Comparison of ENCODE assay signal across 21 cellular contexts in the genomic region with DNA sequence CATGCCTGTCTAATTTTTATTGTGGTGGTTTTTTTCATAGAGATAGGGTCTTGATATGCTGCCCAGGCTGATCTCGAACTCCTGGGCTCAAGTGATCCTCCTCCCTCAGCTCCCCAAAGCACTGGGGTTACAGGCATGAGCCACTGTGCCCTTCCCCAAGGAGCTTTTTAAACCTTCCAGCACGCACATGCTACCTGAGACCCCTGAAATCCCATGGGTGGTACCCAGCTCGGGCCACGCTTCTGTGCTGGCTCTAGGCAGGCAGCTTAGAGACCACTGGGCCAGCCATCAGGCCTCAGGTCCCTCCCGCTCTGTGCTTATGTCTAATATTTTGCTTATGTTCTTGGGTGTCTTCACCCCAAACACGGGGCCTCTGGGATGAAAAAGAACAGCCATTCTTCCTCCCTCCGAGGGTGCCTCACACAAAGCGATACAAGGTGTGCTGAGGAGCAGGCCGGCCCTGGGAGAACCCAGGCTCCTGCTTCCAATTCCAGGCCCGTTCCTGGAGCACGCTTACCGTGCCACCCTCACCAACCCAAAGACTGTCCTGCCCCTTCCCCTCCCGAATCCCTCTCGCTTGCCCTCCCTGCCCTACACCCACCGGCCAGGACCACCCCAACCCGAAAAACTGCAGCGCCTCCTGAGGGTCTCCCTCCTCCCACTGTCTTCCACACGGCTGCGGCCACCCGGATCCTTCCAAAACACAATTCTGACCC. TPM values are rescaled to one million over a fixed set of nuclear protein-coding genes. Genes with fewer than 3 reads are reported as not detected.
DNase-seq lines count a peak whose midpoint lies in the region; ATAC-seq and TF ChIP-seq lines count a peak whose summit lies in the region.
"Had no signal": no experiment of that assay in that cellular context is flagged by ENCODE, and none has a peak within 500 bp of the region (broad histone marks: within the 10 kb centered on the region; RNA-seq: fewer than 3 reads in every experiment).

No MANE protein-coding gene starts in this region.

- no peaks in the 10 kb centered on the region for H3K27me3 Mint-ChIP-seq in activated CD4-positive, alpha-beta T cell treated with anti-CD3 and anti-CD28 coated beads, Interleukin-2, amount 10 ng/mL, durations not matched to agents 24 days and 14 days
- no peaks in the 10 kb centered on the region for H3K27me3 Mint-ChIP-seq in CD4-positive, alpha-beta T cell
- H3K27me3 Mint-ChIP-seq in activated T-helper 1 cell treated with anti-CD3 and anti-CD28 coated beads, Interleukin-12 subunit alpha, Interleukin-12 subunit beta, Interleukin-2, Interleukin-4 antibody, amounts not matched to agents 30 ng/mL and 10 ng/mL and 1 ng/mL, durations not matched to agents 14 hours and 24 hours and 36 hours (ENCODE audit: insufficient read depth), result no peaks in the 10 kb centered on the region
- no peaks in the 10 kb centered on the region for H3K27me3 Mint-ChIP-seq in naive B cell
- H3K27me3 Mint-ChIP-seq in endothelial cell (ENCODE audit: unreplicated experiment), result peaks cover 5% of the 10 kb centered on the region

- peaks cover 34% of the 10 kb centered on the region for H3K36me3 Mint-ChIP-seq in activated CD4-positive, alpha-beta T cell treated with anti-CD3 and anti-CD28 coated beads, Interleukin-2, amount 10 ng/mL, durations not matched to agents 24 days and 14 days (ENCODE audit: low read depth)
- H3K36me3 Mint-ChIP-seq in CD4-positive, alpha-beta T cell (ENCODE audit: low read depth), result peaks cover 91% of the 10 kb centered on the region
- peaks cover 17% of the 10 kb centered on the region for H3K36me3 Mint-ChIP-seq in activated T-helper 1 cell treated with anti-CD3 and anti-CD28 coated beads, Interleukin-12 subunit alpha, Interleukin-12 subunit beta, Interleukin-2, Interleukin-4 antibody, amounts not matched to agents 30 ng/mL and 10 ng/mL and 1 ng/mL, durations not matched to agents 14 hours and 24 hours and 36 hours (ENCODE audit: low read depth)
- H3K36me3 Mint-ChIP-seq in naive B cell (no peaks in the 10 kb centered on the region), endothelial cell (ENCODE audit: low read depth, unreplicated experiment) (no peaks in the 10 kb centered on the region)

- H3K4me1 Mint-ChIP-seq in activated CD4-positive, alpha-beta T cell treated with anti-CD3 and anti-CD28 coated beads, Interleukin-2, amount 10 ng/mL, durations not matched to agents 24 days and 14 days, result peaks cover 62% of the 10 kb centered on the region
- peaks cover 94% of the 10 kb centered on the region for H3K4me1 Mint-ChIP-seq in CD4-positive, alpha-beta T cell (ENCODE audit: low read depth)
- H3K4me1 Mint-ChIP-seq in activated T-helper 1 cell treated with anti-CD3 and anti-CD28 coated beads, Interleukin-12 subunit alpha, Interleukin-12 subunit beta, Interleukin-2, Interleukin-4 antibody, amounts not matched to agents 30 ng/mL and 10 ng/mL and 1 ng/mL, durations not matched to agents 14 hours and 24 hours and 36 hours (ENCODE audit: low read depth), result peaks cover 60% of the 10 kb centered on the region
- peaks cover 53 to 73% (median 64%) of the 10 kb centered on the region in 3 donors for H3K4me1 Mint-ChIP-seq in naive B cell
- no peaks in the 10 kb centered on the region for H3K4me1 Mint-ChIP-seq in endothelial cell (ENCODE audit: unreplicated experiment)

- no peaks in the 10 kb centered on the region for H3K9me3 ChIP-seq in CD4-positive, alpha-beta T cell (ENCODE audit: control insufficient read depth, low read length)
- H3K9me3 ChIP-seq: Peyer's patch, thyroid gland had no signal

- no peak for ATAC-seq in CD4-positive, alpha-beta T cell (ENCODE audit: poor library complexity)
- ATAC-seq in naive B cell (ENCODE audit: low read depth in 2 of 2) (no peak), HG02938 (IDR thresholded peaks at IDR 0.05; ENCODE audit: unreplicated experiment) (no peak)

- CTCF ChIA-PET in CD4-positive, alpha-beta T cell (lab: Charles Lee), result interaction anchor here (1.2 kb wide), 1 partner anchor 29 kb away, joined by 3 read pairs; no protein-coding TSS in a partner anchor

- no peak for DNase-seq in activated CD4-positive, alpha-beta T cell treated with anti-CD3 and anti-CD28 coated beads, Interleukin-2, amount 10 ng/mL, durations not matched to agents 24 days and 14 days
- no peak for DNase-seq in activated CD4-positive, alpha-beta T cell treated with anti-CD3 and anti-CD28 coated beads, Interleukin-2, amount 50 U/mL, for 4 hours
- DNase-seq in CD4-positive, alpha-beta T cell, result no peak
- DNase-seq in activated T-helper 1 cell treated with anti-CD3 and anti-CD28 coated beads, Interleukin-12 subunit alpha, Interleukin-12 subunit beta, Interleukin-2, Interleukin-4 antibody, amounts not matched to agents 30 ng/mL and 10 ng/mL and 1 ng/mL, durations not matched to agents 14 hours and 24 hours and 36 hours (ENCODE audit: low spot score), result no peak
- no peak for DNase-seq in naive B cell
- no peak for DNase-seq in LoVo (ENCODE audit: low spot score)
- DNase-seq in endothelial cell (ENCODE audit: low spot score), result no peak
- DNase-seq: activated CD4-positive, alpha-beta T cell treated with anti-CD3 and anti-CD28 coated beads, Interleukin-2, amount 50 U/mL, for 48 hours; cortex of kidney; DND-41; foreskin fibroblast; GM23248; hippocampal formation; kidney; NCI-H1417 treated with DMSO at 0.1 percent for 48 hours; NCI-H774; stimulated activated CD4-positive, alpha-beta T cell treated with anti-CD3 and anti-CD28 coated beads, Interleukin-12 subunit alpha, Interleukin-12 subunit beta, amount 100 ng/mL, for 4 hours; thyroid gland had no signal

- POLR2A ChIA-PET in CD4-positive, alpha-beta T cell (lab: Charles Lee), result interaction anchor here (0.6 to 1.7 kb wide), 5 partner anchors 10 to 257 kb away, joined by 3 to 13 read pairs (median 4); a partner anchor contains a TSS

- no peaks in the 10 kb centered on the region for H3K9me3 Mint-ChIP-seq in activated CD4-positive, alpha-beta T cell treated with anti-CD3 and anti-CD28 coated beads, Interleukin-2, amount 10 ng/mL, durations not matched to agents 24 days and 14 days
- H3K9me3 Mint-ChIP-seq in CD4-positive, alpha-beta T cell, result no peaks in the 10 kb centered on the region
- H3K9me3 Mint-ChIP-seq in activated T-helper 1 cell treated with anti-CD3 and anti-CD28 coated beads, Interleukin-12 subunit alpha, Interleukin-12 subunit beta, Interleukin-2, Interleukin-4 antibody, amounts not matched to agents 30 ng/mL and 10 ng/mL and 1 ng/mL, durations not matched to agents 14 hours and 24 hours and 36 hours, result no peaks in the 10 kb centered on the region
- H3K9me3 Mint-ChIP-seq in naive B cell (no peaks in the 10 kb centered on the region), endothelial cell (ENCODE audit: unreplicated experiment) (no peaks in the 10 kb centered on the region)

- peak overlapping the region; percentile 70 for H3K27ac Mint-ChIP-seq in activated CD4-positive, alpha-beta T cell treated with anti-CD3 and anti-CD28 coated beads, Interleukin-2, amount 10 ng/mL, durations not matched to agents 24 days and 14 days
- peak overlapping the region; percentile 85 for H3K27ac Mint-ChIP-seq in CD4-positive, alpha-beta T cell
- H3K27ac Mint-ChIP-seq in activated T-helper 1 cell treated with anti-CD3 and anti-CD28 coated beads, Interleukin-12 subunit alpha, Interleukin-12 subunit beta, Interleukin-2, Interleukin-4 antibody, amounts not matched to agents 30 ng/mL and 10 ng/mL and 1 ng/mL, durations not matched to agents 14 hours and 24 hours and 36 hours, result peak overlapping the region; percentile 75
- peak overlapping the region in 4 of 6 donors; percentile 75 to 99 (median 91) for H3K27ac Mint-ChIP-seq in naive B cell
- no peak overlapping the region for H3K27ac Mint-ChIP-seq in endothelial cell (ENCODE audit: unreplicated experiment)

- no peaks in the 10 kb centered on the region for H3K27me3 ChIP-seq in CD4-positive, alpha-beta T cell (ENCODE audit: control insufficient read depth, insufficient read depth, low read length)
- H3K27me3 ChIP-seq: Peyer's patch, thyroid gland had no signal

- peak overlapping the region; percentile 3 for H3K27ac ChIP-seq in CD4-positive, alpha-beta T cell (ENCODE audit: low read depth, low read length)
- H3K27ac ChIP-seq: GM23248, Peyer's patch, SK-N-MC, thyroid gland had no signal

- no peak overlapping the region for H3K4me3 Mint-ChIP-seq in activated CD4-positive, alpha-beta T cell treated with anti-CD3 and anti-CD28 coated beads, Interleukin-2, amount 10 ng/mL, durations not matched to agents 24 days and 14 days
- peak overlapping the region; percentile 85 for H3K4me3 Mint-ChIP-seq in CD4-positive, alpha-beta T cell
- peak overlapping the region; percentile 49 for H3K4me3 Mint-ChIP-seq in activated T-helper 1 cell treated with anti-CD3 and anti-CD28 coated beads, Interleukin-12 subunit alpha, Interleukin-12 subunit beta, Interleukin-2, Interleukin-4 antibody, amounts not matched to agents 30 ng/mL and 10 ng/mL and 1 ng/mL, durations not matched to agents 14 hours and 24 hours and 36 hours
- no peak overlapping the region for H3K4me3 Mint-ChIP-seq in naive B cell
- no peak overlapping the region for H3K4me3 Mint-ChIP-seq in endothelial cell (ENCODE audit: unreplicated experiment)

- intact Hi-C loops in activated CD4-positive, alpha-beta T cell treated with anti-CD3 and anti-CD28 coated beads, Interleukin-2, amount 10 ng/mL, durations not matched to agents 24 days and 14 days (cut with micrococcal nuclease), result no loop called here
- intact Hi-C loops in CD4-positive, alpha-beta T cell (cut with DNase I, micrococcal nuclease), result no loop called here
- intact Hi-C loops in activated T-helper 1 cell treated with anti-CD3 and anti-CD28 coated beads, Interleukin-12 subunit alpha, Interleukin-12 subunit beta, Interleukin-2, Interleukin-4 antibody, amounts not matched to agents 30 ng/mL and 10 ng/mL and 1 ng/mL, durations not matched to agents 14 hours and 24 hours and 36 hours (cut with micrococcal nuclease), result loop anchor here (10.0 kb wide), 1 partner anchor 1673 kb away; a partner anchor contains a TSS

- no peak for TF ChIP-seq CTCF in CD4-positive, alpha-beta T cell (IDR thresholded peaks at IDR 0.05)
- no peak for TF ChIP-seq CTCF in endothelial cell (IDR thresholded peaks at IDR 0.05; ENCODE audit: unreplicated experiment)

RNA-seq across cellular contexts. Expression of a gene that starts 10.9 kb away (rescaled TPM):
- total RNA-seq in activated CD4-positive, alpha-beta T cell treated with anti-CD3 and anti-CD28 coated beads, Interleukin-2, amount 10 ng/mL, durations not matched to agents 24 days and 14 days, result 104 and 106 TPM in 2 replicates
- 100 to 1,000 TPM; 976 to 998 TPM for total RNA-seq in CD4-positive, alpha-beta T cell
- total RNA-seq in activated T-helper 1 cell treated with anti-CD3 and anti-CD28 coated beads, Interleukin-12 subunit alpha, Interleukin-12 subunit beta, Interleukin-2, Interleukin-4 antibody, amounts not matched to agents 30 ng/mL and 10 ng/mL and 1 ng/mL, durations not matched to agents 14 hours and 24 hours and 36 hours, result 139 and 142 TPM in 2 replicates
- 10 to 100 TPM; 27.8 to 59.5 (median 46.3) TPM for polyA plus RNA-seq in naive B cell (ENCODE audit: low read depth in 6 of 6)
- total RNA-seq in endothelial cell (ENCODE audit: unreplicated experiment), result 3.4 TPM
- total RNA-seq: GM23248 had no signal

Comparison
In these comparisons a context has a peak if more than half of its experiments do, and no peak if none do; other contexts are left out.
1. H3K4me3 Mint-ChIP-seq: peak in CD4-positive, alpha-beta T cell (single experiment) and activated T-helper 1 cell treated with anti-CD3 and anti-CD28 coated beads, Interleukin-12 subunit alpha, Interleukin-12 subunit beta, Interleukin-2, Interleukin-4 antibody, amounts not matched to agents 30 ng/mL and 10 ng/mL and 1 ng/mL, durations not matched to agents 14 hours and 24 hours and 36 hours (single experiment); none in activated CD4-positive, alpha-beta T cell treated with anti-CD3 and anti-CD28 coated beads, Interleukin-2, amount 10 ng/mL, durations not matched to agents 24 days and 14 days (single experiment), naive B cell (0 of 8) and endothelial cell (single experiment).
2. RNA of a gene that starts 10.9 kb away (total RNA-seq): 976 to 998 TPM in CD4-positive, alpha-beta T cell, 139 to 142 TPM in activated T-helper 1 cell treated with anti-CD3 and anti-CD28 coated beads, Interleukin-12 subunit alpha, Interleukin-12 subunit beta, Interleukin-2, Interleukin-4 antibody, amounts not matched to agents 30 ng/mL and 10 ng/mL and 1 ng/mL, durations not matched to agents 14 hours and 24 hours and 36 hours and 104 to 106 TPM in activated CD4-positive, alpha-beta T cell treated with anti-CD3 and anti-CD28 coated beads, Interleukin-2, amount 10 ng/mL, durations not matched to agents 24 days and 14 days; 3.4 TPM in endothelial cell (single experiment); every median in the first group is over 10 times any median in the second.